26 cellular contexts compared by ENCODE assay signal in genomic region chr17:42166196-42166763, GRCh38. TPM values are rescaled to one million over a fixed set of nuclear protein-coding genes. Genes with fewer than 3 reads are reported as not detected.
"Had no signal": no experiment of that assay in that cellular context is flagged by ENCODE, and none has a peak within 500 bp of the region (broad histone marks: within the 10 kb centered on the region; RNA-seq: fewer than 3 reads in every experiment).

No MANE protein-coding gene starts in this region.

- H3K27me3 Mint-ChIP-seq: activated CD8-positive, alpha-beta T cell treated with anti-CD3 and anti-CD28 coated beads for 36 hours; activated naive CD8-positive, alpha-beta T cell treated with anti-CD3 and anti-CD28 coated beads for 36 hours; activated T-helper 17 cell treated with anti-CD3 and anti-CD28 coated beads, Interleukin-2, amount 50 U/mL, for 72 hours; stimulated activated naive CD8-positive, alpha-beta T cell treated with anti-CD3 and anti-CD28 coated beads, Interleukin-15, amount 100 ng/mL, for 72 hours had no signal

- DNase-seq: activated CD4-positive, alpha-beta T cell treated with anti-CD3 and anti-CD28 coated beads, Interleukin-2, amount 10 ng/mL, durations not matched to agents 24 days and 14 days; activated CD8-positive, alpha-beta T cell treated with anti-CD3 and anti-CD28 coated beads for 36 hours; activated naive CD4-positive, alpha-beta T cell; activated naive CD8-positive, alpha-beta T cell treated with anti-CD3 and anti-CD28 coated beads for 36 hours; activated T-cell treated with anti-CD3 and anti-CD28 coated beads, Interleukin-2, amount 50 U/mL, for 1 hour; amygdala; dermis blood vessel endothelial cell; effector memory CD4-positive, alpha-beta T cell; heart right ventricle; left lung; right lobe of liver; small intestine; stimulated activated CD4-positive, alpha-beta T cell treated with anti-CD3 and anti-CD28 coated beads, Interleukin-4, amount 100 ng/mL, for 1 hour; stimulated activated naive CD8-positive, alpha-beta T cell treated with anti-CD3 and anti-CD28 coated beads, Interleukin-15, amount 100 ng/mL, for 72 hours; transverse colon had no signal

- H3K9me3 Mint-ChIP-seq: activated CD4-positive, alpha-beta T cell treated with anti-CD3 and anti-CD28 coated beads, Interleukin-2, amount 10 ng/mL, durations not matched to agents 24 days and 14 days; activated CD8-positive, alpha-beta T cell treated with anti-CD3 and anti-CD28 coated beads for 36 hours; activated naive CD8-positive, alpha-beta T cell treated with anti-CD3 and anti-CD28 coated beads for 36 hours; activated T-helper 17 cell treated with anti-CD3 and anti-CD28 coated beads, Interleukin-2, amount 50 U/mL, for 72 hours; mesothelial cell of epicardium; natural killer cell treated with Interleukin-12 subunit alpha and Interleukin-12 subunit beta and Interleukin-15 and Interleukin-18, amount 100 ng/mL, for 72 hours; stimulated activated naive CD8-positive, alpha-beta T cell treated with anti-CD3 and anti-CD28 coated beads, Interleukin-15, amount 100 ng/mL, for 72 hours; T-helper 1 cell treated with Interleukin-12 subunit alpha and Interleukin-12 subunit beta and Interleukin-4 antibody, amounts not matched to agents 30 μg/mL and 1 μg/mL, for 36 hours had no signal

- H3K36me3 Mint-ChIP-seq: activated naive CD8-positive, alpha-beta T cell treated with anti-CD3 and anti-CD28 coated beads for 36 hours; mesothelial cell of epicardium; natural killer cell treated with Interleukin-12 subunit alpha and Interleukin-12 subunit beta and Interleukin-15 and Interleukin-18, amount 100 ng/mL, for 72 hours had no signal

- H3K4me1 Mint-ChIP-seq: activated naive CD8-positive, alpha-beta T cell treated with anti-CD3 and anti-CD28 coated beads for 36 hours had no signal

- H3K4me3 Mint-ChIP-seq: activated CD4-positive, alpha-beta T cell treated with anti-CD3 and anti-CD28 coated beads, Interleukin-2, amount 10 ng/mL, durations not matched to agents 24 days and 14 days; activated CD8-positive, alpha-beta T cell treated with anti-CD3 and anti-CD28 coated beads for 36 hours; activated naive CD8-positive, alpha-beta T cell treated with anti-CD3 and anti-CD28 coated beads for 36 hours; activated T-helper 17 cell treated with anti-CD3 and anti-CD28 coated beads, Interleukin-2, amount 50 U/mL, for 72 hours; mesothelial cell of epicardium; natural killer cell treated with Interleukin-12 subunit alpha and Interleukin-12 subunit beta and Interleukin-15 and Interleukin-18, amount 100 ng/mL, for 72 hours; stimulated activated naive CD8-positive, alpha-beta T cell treated with anti-CD3 and anti-CD28 coated beads, Interleukin-15, amount 100 ng/mL, for 72 hours; T-helper 1 cell treated with Interleukin-12 subunit alpha and Interleukin-12 subunit beta and Interleukin-4 antibody, amounts not matched to agents 30 μg/mL and 1 μg/mL, for 36 hours had no signal

- H3K27ac Mint-ChIP-seq: activated CD4-positive, alpha-beta T cell treated with anti-CD3 and anti-CD28 coated beads, Interleukin-2, amount 10 ng/mL, durations not matched to agents 24 days and 14 days; activated CD8-positive, alpha-beta T cell treated with anti-CD3 and anti-CD28 coated beads for 36 hours; activated naive CD8-positive, alpha-beta T cell treated with anti-CD3 and anti-CD28 coated beads for 36 hours; mesothelial cell of epicardium; natural killer cell treated with Interleukin-12 subunit alpha and Interleukin-12 subunit beta and Interleukin-15 and Interleukin-18, amount 100 ng/mL, for 72 hours; stimulated activated naive CD8-positive, alpha-beta T cell treated with anti-CD3 and anti-CD28 coated beads, Interleukin-15, amount 100 ng/mL, for 72 hours had no signal

RNA-seq across cellular contexts. Expression of gene KCNH4, which starts 14.7 kb away (rescaled TPM):
- total RNA-seq: cardiac muscle cell, kidney epithelial cell, suprapubic skin, transverse colon had no signal

RNA-seq across cellular contexts. Expression of gene HCRT, which starts 19.0 kb away (rescaled TPM):
- total RNA-seq: activated CD4-positive, alpha-beta T cell treated with anti-CD3 and anti-CD28 coated beads, Interleukin-2, amount 10 ng/mL, durations not matched to agents 24 days and 14 days; activated CD8-positive, alpha-beta T cell treated with anti-CD3 and anti-CD28 coated beads for 36 hours; activated naive CD8-positive, alpha-beta T cell treated with anti-CD3 and anti-CD28 coated beads for 36 hours; activated T-helper 17 cell treated with anti-CD3 and anti-CD28 coated beads, Interleukin-2, amount 50 U/mL, for 72 hours; dermis blood vessel endothelial cell; endothelial cell of umbilical vein; esophagus muscularis mucosa; gastroesophageal sphincter; heart right ventricle; kidney epithelial cell; left lung; lung microvascular endothelial cell; mesothelial cell of epicardium; natural killer cell treated with Interleukin-12 subunit alpha and Interleukin-12 subunit beta and Interleukin-15 and Interleukin-18, amount 100 ng/mL, for 72 hours; right lobe of liver; suprapubic skin; transverse colon had no signal

RNA-seq across cellular contexts. Expression of gene HSPB9, which starts 43.7 kb away (rescaled TPM):
- total RNA-seq: activated CD4-positive, alpha-beta T cell treated with anti-CD3 and anti-CD28 coated beads, Interleukin-2, amount 10 ng/mL, durations not matched to agents 24 days and 14 days; endothelial cell of umbilical vein; gastroesophageal sphincter; kidney epithelial cell; left lung; lung microvascular endothelial cell; mesothelial cell of epicardium; natural killer cell treated with Interleukin-12 subunit alpha and Interleukin-12 subunit beta and Interleukin-15 and Interleukin-18, amount 100 ng/mL, for 72 hours had no signal
